Comparison of ENCODE assay signal across 1 cellular context in genomic region chr6:33761922-33762629, GRCh38.
TF ChIP-seq lines count a peak whose summit lies in the region.

No MANE protein-coding gene starts in this region.

TF ChIP-seq in HepG2, 621 proteins besides CTCF, POLR2A, EP300 and RAD21 (continued from another document and continues in another):
- TF ChIP-seq, protein P1, sequence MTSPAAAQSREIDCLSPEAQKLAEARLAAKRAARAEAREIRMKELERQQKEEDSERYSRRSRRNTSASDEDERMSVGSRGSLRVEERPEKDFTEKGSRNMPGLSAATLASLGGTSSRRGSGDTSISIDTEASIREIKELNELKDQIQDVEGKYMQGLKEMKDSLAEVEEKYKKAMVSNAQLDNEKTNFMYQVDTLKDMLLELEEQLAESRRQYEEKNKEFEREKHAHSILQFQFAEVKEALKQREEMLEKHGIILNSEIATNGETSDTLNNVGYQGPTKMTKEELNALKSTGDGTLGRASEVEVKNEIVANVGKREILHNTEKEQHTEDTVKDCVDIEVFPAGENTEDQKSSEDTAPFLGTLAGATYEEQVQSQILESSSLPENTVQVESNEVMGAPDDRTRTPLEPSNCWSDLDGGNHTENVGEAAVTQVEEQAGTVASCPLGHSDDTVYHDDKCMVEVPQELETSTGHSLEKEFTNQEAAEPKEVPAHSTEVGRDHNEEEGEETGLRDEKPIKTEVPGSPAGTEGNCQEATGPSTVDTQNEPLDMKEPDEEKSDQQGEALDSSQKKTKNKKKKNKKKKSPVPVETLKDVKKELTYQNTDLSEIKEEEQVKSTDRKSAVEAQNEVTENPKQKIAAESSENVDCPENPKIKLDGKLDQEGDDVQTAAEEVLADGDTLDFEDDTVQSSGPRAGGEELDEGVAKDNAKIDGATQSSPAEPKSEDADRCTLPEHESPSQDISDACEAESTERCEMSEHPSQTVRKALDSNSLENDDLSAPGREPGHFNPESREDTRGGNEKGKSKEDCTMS (CRISPR knock-in tag; conservative IDR thresholded peaks at IDR 0.05), result no peak
- TF ChIP-seq STAT6 (CRISPR knock-in tag; IDR thresholded peaks at IDR 0.05; ENCODE audit: borderline replicate concordance) (peak; percentile 74; the same call in 1 of the 2 replicates), IKZF4 (CRISPR knock-in tag; IDR thresholded peaks at IDR 0.05; ENCODE audit: borderline replicate concordance, low read depth, not compliant biosample characterization) (peak; percentile 88), PRMT3 (CRISPR knock-in tag; IDR thresholded peaks at IDR 0.05; ENCODE audit: borderline replicate concordance, low read depth) (no peak), ZNF558 (CRISPR knock-in tag; IDR thresholded peaks at IDR 0.05; ENCODE audit: borderline replicate concordance) (no peak), FLYWCH1 (CRISPR knock-in tag; IDR thresholded peaks at IDR 0.05) (no peak), PPARG (CRISPR knock-in tag; conservative IDR thresholded peaks at IDR 0.05) (peak; percentile 59), MIER2 (CRISPR knock-in tag; IDR thresholded peaks at IDR 0.05) (peak; percentile 55; the same call in 1 of the 2 replicates), MXD3 (CRISPR knock-in tag; IDR thresholded peaks at IDR 0.05) (no peak; the same call in 1 of the 2 replicates), ZFP36L2 (CRISPR knock-in tag; IDR thresholded peaks at IDR 0.05) (no peak; the same call in 1 of the 2 replicates), PHF8 (CRISPR knock-in tag; IDR thresholded peaks at IDR 0.05) (no peak), TCF7L2 (IDR thresholded peaks at IDR 0.05; ENCODE audit: low read depth, low read length) (no peak), NFYC (CRISPR knock-in tag; IDR thresholded peaks at IDR 0.05) (no peak), CBX5 (CRISPR knock-in tag; IDR thresholded peaks at IDR 0.05; ENCODE audit: borderline replicate concordance) (peak; percentile 75; the same call in 1 of the 2 replicates), IRF2 (CRISPR knock-in tag; IDR thresholded peaks at IDR 0.05) (peak; percentile 87), RORA (CRISPR knock-in tag; IDR thresholded peaks at IDR 0.05) (no peak), ZNF513 (CRISPR knock-in tag; conservative IDR thresholded peaks at IDR 0.05) (no peak), ATRX (CRISPR knock-in tag; IDR thresholded peaks at IDR 0.05; ENCODE audit: borderline replicate concordance) (no peak), EHMT2 (IDR thresholded peaks at IDR 0.05; ENCODE audit: borderline replicate concordance, low read depth, low read length) (no peak), ZNF530 (CRISPR knock-in tag; IDR thresholded peaks at IDR 0.05; ENCODE audit: low read depth) (no peak), ATF2 (CRISPR knock-in tag; IDR thresholded peaks at IDR 0.05) (peak; percentile 73), MAFG (CRISPR knock-in tag; IDR thresholded peaks at IDR 0.05) (no peak)
- TF ChIP-seq, protein P2, sequence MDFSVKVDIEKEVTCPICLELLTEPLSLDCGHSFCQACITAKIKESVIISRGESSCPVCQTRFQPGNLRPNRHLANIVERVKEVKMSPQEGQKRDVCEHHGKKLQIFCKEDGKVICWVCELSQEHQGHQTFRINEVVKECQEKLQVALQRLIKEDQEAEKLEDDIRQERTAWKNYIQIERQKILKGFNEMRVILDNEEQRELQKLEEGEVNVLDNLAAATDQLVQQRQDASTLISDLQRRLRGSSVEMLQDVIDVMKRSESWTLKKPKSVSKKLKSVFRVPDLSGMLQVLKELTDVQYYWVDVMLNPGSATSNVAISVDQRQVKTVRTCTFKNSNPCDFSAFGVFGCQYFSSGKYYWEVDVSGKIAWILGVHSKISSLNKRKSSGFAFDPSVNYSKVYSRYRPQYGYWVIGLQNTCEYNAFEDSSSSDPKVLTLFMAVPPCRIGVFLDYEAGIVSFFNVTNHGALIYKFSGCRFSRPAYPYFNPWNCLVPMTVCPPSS (IDR thresholded peaks at IDR 0.05), result no peak
- TF ChIP-seq, protein P3, sequence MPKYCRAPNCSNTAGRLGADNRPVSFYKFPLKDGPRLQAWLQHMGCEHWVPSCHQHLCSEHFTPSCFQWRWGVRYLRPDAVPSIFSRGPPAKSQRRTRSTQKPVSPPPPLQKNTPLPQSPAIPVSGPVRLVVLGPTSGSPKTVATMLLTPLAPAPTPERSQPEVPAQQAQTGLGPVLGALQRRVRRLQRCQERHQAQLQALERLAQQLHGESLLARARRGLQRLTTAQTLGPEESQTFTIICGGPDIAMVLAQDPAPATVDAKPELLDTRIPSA (CRISPR knock-in tag; IDR thresholded peaks at IDR 0.05; ENCODE audit: borderline replicate concordance), result no peak
- TF ChIP-seq, protein P4, sequence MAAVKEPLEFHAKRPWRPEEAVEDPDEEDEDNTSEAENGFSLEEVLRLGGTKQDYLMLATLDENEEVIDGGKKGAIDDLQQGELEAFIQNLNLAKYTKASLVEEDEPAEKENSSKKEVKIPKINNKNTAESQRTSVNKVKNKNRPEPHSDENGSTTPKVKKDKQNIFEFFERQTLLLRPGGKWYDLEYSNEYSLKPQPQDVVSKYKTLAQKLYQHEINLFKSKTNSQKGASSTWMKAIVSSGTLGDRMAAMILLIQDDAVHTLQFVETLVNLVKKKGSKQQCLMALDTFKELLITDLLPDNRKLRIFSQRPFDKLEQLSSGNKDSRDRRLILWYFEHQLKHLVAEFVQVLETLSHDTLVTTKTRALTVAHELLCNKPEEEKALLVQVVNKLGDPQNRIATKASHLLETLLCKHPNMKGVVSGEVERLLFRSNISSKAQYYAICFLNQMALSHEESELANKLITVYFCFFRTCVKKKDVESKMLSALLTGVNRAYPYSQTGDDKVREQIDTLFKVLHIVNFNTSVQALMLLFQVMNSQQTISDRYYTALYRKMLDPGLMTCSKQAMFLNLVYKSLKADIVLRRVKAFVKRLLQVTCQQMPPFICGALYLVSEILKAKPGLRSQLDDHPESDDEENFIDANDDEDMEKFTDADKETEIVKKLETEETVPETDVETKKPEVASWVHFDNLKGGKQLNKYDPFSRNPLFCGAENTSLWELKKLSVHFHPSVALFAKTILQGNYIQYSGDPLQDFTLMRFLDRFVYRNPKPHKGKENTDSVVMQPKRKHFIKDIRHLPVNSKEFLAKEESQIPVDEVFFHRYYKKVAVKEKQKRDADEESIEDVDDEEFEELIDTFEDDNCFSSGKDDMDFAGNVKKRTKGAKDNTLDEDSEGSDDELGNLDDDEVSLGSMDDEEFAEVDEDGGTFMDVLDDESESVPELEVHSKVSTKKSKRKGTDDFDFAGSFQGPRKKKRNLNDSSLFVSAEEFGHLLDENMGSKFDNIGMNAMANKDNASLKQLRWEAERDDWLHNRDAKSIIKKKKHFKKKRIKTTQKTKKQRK (IDR thresholded peaks at IDR 0.05; ENCODE audit: low read length), result no peak
- TF ChIP-seq, protein P5, sequence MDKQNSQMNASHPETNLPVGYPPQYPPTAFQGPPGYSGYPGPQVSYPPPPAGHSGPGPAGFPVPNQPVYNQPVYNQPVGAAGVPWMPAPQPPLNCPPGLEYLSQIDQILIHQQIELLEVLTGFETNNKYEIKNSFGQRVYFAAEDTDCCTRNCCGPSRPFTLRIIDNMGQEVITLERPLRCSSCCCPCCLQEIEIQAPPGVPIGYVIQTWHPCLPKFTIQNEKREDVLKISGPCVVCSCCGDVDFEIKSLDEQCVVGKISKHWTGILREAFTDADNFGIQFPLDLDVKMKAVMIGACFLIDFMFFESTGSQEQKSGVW (CRISPR knock-in tag; IDR thresholded peaks at IDR 0.05; ENCODE audit: borderline replicate concordance), result no peak
- TF ChIP-seq, protein P6, sequence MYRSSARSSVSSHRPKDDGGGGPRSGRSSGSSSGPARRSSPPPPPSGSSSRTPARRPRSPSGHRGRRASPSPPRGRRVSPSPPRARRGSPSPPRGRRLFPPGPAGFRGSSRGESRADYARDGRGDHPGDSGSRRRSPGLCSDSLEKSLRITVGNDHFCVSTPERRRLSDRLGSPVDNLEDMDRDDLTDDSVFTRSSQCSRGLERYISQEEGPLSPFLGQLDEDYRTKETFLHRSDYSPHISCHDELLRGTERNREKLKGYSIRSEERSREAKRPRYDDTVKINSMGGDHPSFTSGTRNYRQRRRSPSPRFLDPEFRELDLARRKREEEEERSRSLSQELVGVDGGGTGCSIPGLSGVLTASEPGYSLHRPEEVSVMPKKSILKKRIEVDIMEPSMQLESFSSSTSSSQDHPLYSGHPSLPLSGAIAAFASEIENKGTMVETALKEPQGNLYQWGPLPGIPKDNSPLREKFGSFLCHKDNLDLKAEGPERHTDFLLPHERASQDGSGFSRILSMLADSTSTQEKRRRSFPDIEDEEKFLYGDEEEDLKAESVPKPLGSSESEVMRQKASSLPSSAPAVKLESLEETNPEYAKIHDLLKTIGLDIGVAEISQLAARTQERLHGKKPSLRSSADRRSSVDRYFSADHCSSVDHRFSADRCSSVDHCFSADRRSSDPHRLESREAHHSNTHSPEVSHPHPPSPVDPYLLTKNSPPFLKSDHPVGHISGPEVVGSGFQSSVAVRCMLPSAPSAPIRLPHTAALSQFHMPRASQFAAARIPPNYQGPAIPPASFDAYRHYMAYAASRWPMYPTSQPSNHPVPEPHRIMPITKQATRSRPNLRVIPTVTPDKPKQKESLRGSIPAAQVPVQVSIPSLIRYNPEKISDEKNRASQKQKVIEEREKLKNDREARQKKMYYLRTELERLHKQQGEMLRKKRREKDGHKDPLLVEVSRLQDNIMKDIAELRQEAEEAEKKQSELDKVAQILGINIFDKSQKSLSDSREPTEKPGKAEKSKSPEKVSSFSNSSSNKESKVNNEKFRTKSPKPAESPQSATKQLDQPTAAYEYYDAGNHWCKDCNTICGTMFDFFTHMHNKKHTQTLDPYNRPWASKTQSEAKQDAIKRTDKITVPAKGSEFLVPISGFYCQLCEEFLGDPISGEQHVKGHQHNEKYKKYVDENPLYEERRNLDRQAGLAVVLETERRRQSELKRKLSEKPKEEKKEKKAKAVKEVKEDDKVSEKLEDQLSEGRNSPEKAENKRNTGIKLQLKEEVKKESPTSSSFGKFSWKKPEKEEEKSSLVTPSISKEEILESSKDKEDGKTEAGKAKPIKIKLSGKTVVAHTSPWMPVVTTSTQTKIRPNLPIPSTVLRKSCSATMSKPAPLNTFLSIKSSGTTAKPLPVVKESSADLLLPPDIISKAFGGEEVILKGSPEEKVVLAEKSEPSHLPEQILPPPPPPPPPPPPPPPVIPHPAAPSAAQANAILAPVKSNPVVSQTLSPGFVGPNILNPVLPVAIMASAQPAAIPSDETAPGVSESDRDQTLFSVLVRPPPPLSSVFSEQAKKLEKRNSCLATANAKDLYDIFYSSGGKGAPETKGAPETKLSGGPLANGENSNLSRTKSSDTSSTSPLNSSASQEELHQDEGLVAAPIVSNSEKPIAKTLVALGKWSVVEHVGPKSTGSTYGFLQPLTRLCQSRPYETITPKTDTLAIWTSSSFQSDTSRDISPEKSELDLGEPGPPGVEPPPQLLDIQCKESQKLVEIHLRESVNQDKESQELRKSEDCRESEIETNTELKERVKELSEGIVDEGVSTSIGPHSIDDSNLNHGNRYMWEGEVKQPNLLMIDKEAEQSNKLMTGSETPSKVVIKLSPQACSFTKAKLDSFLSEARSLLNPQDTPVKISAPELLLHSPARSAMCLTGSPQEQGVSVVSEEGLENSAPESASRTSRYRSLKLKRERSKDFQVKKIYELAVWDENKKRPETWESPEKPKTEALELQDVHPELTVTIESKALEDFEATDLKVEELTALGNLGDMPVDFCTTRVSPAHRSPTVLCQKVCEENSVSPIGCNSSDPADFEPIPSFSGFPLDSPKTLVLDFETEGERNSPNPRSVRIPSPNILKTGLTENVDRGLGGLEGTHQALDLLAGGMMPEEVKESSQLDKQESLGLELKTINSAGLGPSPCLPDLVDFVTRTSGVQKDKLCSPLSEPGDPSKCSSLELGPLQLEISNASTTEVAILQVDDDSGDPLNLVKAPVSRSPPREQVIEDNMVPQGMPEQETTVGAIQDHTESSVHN (CRISPR knock-in tag; IDR thresholded peaks at IDR 0.05), result no peak
- TF ChIP-seq, protein P7, sequence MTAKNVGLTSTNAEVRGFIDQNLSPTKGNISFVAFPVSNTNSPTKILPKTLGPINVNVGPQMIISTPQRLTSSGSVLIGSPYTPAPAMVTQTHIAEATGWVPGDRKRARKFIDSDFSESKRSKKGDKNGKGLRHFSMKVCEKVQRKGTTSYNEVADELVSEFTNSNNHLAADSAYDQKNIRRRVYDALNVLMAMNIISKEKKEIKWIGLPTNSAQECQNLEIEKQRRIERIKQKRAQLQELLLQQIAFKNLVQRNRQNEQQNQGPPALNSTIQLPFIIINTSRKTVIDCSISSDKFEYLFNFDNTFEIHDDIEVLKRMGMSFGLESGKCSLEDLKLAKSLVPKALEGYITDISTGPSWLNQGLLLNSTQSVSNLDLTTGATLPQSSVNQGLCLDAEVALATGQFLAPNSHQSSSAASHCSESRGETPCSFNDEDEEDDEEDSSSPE (CRISPR knock-in tag; IDR thresholded peaks at IDR 0.05), result no peak
